ENCODE assay signal across 19 cellular contexts in the genomic region with DNA sequence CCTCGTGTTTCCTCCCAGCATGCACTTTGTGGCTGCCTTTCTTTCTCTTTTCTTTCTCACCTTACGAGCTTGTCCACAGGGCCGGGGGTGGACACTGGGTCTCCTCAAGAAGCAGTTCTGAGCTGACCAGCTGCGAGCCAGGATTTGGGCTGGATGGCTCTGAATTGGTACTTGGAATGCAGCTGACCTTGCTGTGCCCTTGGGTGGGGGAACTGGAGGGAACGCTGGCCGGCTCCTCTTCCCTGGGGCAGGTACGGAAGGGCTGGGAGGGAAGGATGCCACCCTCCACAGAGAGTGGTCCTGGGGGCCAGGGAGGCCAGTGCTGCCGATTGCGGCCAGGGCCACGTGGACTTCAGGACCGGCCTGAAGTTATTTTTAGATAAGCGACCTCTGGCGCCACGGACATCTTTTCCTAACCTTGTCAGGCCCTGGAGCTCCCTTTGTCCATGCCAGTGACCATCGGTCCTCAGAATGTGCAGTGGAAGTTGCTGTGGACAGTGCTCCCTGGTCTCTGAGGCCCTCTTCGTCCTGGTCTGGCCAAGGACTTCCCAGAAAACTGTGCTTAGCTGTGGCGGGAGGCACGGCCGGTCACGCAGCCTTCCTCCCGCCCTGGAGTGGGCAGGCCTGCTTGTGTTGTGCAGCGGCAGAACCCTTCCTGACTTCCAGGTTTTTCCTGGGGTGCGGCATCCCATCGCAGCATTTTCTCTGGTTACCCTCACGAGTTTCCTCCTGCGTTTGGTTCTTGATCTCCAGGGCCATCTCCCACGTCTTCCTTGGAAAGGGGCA. TPM values are rescaled to one million over a fixed set of nuclear protein-coding genes. Genes with fewer than 3 reads are reported as not detected.
DNase-seq lines count a peak whose midpoint lies in the region; ATAC-seq and TF ChIP-seq lines count a peak whose summit lies in the region.
"Had no signal": no experiment of that assay in that cellular context is flagged by ENCODE, and none has a peak within 500 bp of the region (broad histone marks: within the 10 kb centered on the region; RNA-seq: fewer than 3 reads in every experiment).

No MANE protein-coding gene starts in this region.

- no peaks in the 10 kb centered on the region for H3K27me3 ChIP-seq in HUES6 (ENCODE audit: control insufficient read depth, insufficient read depth, low read length)
- H3K27me3 ChIP-seq in iPS-20b (ENCODE audit: insufficient read depth, low read length) = no peaks in the 10 kb centered on the region
- H3K27me3 ChIP-seq in spleen (replicated peaks in 1 of 7) = no peaks in the 10 kb centered on the region
- H3K27me3 ChIP-seq in Caco-2 (replicated peaks; ENCODE audit: control insufficient read depth, insufficient read depth, low read length) = no peaks in the 10 kb centered on the region

- H3K4me1 ChIP-seq in HUES6 (ENCODE audit: control insufficient read depth, insufficient read depth, low read length) (0 out of 2 replicates have a peak, but pooled peaks cover 5% of the 10 kb centered on the region), iPS-20b (ENCODE audit: insufficient read depth, low read length) (no peaks in the 10 kb centered on the region; the same call in 1 of the 2 replicates), spleen (peaks cover 0 to 46% (median 23%) of the 10 kb centered on the region in 6 donors), Caco-2 (no peaks in the 10 kb centered on the region)

- no peaks in the 10 kb centered on the region for H3K9me3 ChIP-seq in HUES6 (ENCODE audit: control insufficient read depth, insufficient read depth, low read depth, low read length)
- no peaks in the 10 kb centered on the region for H3K9me3 ChIP-seq in iPS-20b (ENCODE audit: insufficient read depth, low read depth, low read length)
- no peaks in the 10 kb centered on the region for H3K9me3 ChIP-seq in spleen
- H3K9me3 ChIP-seq in Caco-2 = no peaks in the 10 kb centered on the region

- H3K4me3 Mint-ChIP-seq in activated CD8-positive, alpha-beta memory T cell treated with anti-CD3 and anti-CD28 coated beads, Interleukin-2, amount 10 ng/mL, durations not matched to agents 7 days and 5 days = no peak overlapping the region
- no peak overlapping the region for H3K4me3 Mint-ChIP-seq in Caco-2 (ENCODE audit: unreplicated experiment)
- H3K4me3 Mint-ChIP-seq: activated T-helper 1 cell treated with anti-CD3 and anti-CD28 coated beads, Interleukin-12 subunit alpha, Interleukin-12 subunit beta, Interleukin-2, Interleukin-4 antibody, amounts not matched to agents 30 ng/mL and 10 ng/mL and 1 ng/mL, durations not matched to agents 14 hours and 24 hours and 36 hours; CD8-positive, alpha-beta memory T cell had no signal

- TF ChIP-seq POLR2A in spleen (IDR thresholded peaks at IDR 0.05) = no peak

- H3K4me3 ChIP-seq in HUES6 (ENCODE audit: low read depth, low read length) (no peak overlapping the region), iPS-20b (ENCODE audit: low read length) (no peak overlapping the region), spleen (no peak overlapping the region), Caco-2 (ENCODE audit: low read depth, low read length) (no peak overlapping the region)

- no peaks in the 10 kb centered on the region for H3K9me3 Mint-ChIP-seq in activated CD8-positive, alpha-beta memory T cell treated with anti-CD3 and anti-CD28 coated beads, Interleukin-2, amount 10 ng/mL, durations not matched to agents 7 days and 5 days (ENCODE audit: low read depth)
- no peaks in the 10 kb centered on the region for H3K9me3 Mint-ChIP-seq in Caco-2 (ENCODE audit: unreplicated experiment)
- H3K9me3 Mint-ChIP-seq: activated naive CD4-positive, alpha-beta T cell treated with anti-CD3 and anti-CD28 coated beads, Interleukin-2, amount 50 U/mL, for 72 hours; activated T-helper 1 cell treated with anti-CD3 and anti-CD28 coated beads, Interleukin-12 subunit alpha, Interleukin-12 subunit beta, Interleukin-2, Interleukin-4 antibody, amounts not matched to agents 30 ng/mL and 10 ng/mL and 1 ng/mL, durations not matched to agents 14 hours and 24 hours and 36 hours; CD8-positive, alpha-beta memory T cell had no signal

- WGBS in spleen, 5 donors = 67 to 83% (median 78%) methylated on average over 23 to 27 of the region's 27 CpGs

- POLR2A ChIA-PET in Caco-2 (lab: Charles Lee) = no interaction called here

- DNase-seq in activated CD8-positive, alpha-beta memory T cell treated with anti-CD3 and anti-CD28 coated beads for 24 hours = peak; percentile 41
- no peak for DNase-seq in activated CD8-positive, alpha-beta memory T cell treated with anti-CD3 and anti-CD28 coated beads, Interleukin-2, amount 10 ng/mL, durations not matched to agents 7 days and 5 days
- no peak for DNase-seq in spleen
- DNase-seq in NCI-H1105 (lab: John Stamatoyannopoulos, UW) = no peak
- DNase-seq in Caco-2 = no peak
- no peak for DNase-seq in stimulated activated CD4-positive, alpha-beta T cell treated with anti-CD3 and anti-CD28 coated beads, Interleukin-2, amount 100 ng/mL, for 24 hours
- DNase-seq: 8988T; activated CD4-positive, alpha-beta T cell treated with anti-CD3 and anti-CD28 coated beads for 4 hours; caudate nucleus; NCI-H1048; NCI-H1930; NCI-H69; stimulated activated CD8-positive, alpha-beta memory T cell treated with anti-CD3 and anti-CD28 coated beads, Interleukin-4, amount 100 ng/mL, for 48 hours had no signal

- TF ChIP-seq CTCF in spleen (IDR thresholded peaks at IDR 0.05 in 8 of 11, conservative IDR thresholded peaks at IDR 0.05 in 3 of 11) (no peak), Caco-2 (IDR thresholded peaks at IDR 0.05; ENCODE audit: insufficient read depth in 1 of 2, low read depth in 1 of 2, low read length in 1 of 2, severe bottlenecking in 1 of 2, unreplicated experiment in 1 of 2) (no peak)

- no peak overlapping the region for H3K9ac ChIP-seq in HUES6 (ENCODE audit: low read length)
- H3K9ac ChIP-seq in iPS-20b (ENCODE audit: low read depth, low read length) = 0 out of 2 replicates have a peak overlapping the region, but pooled peaks have one; percentile 2

- H3K36me3 ChIP-seq in HUES6 (ENCODE audit: control insufficient read depth, insufficient read depth, low read length) (peaks cover 37% of the 10 kb centered on the region), iPS-20b (ENCODE audit: insufficient read depth, low read depth, low read length) (peaks cover 21% of the 10 kb centered on the region; the same call in 1 of the 2 replicates), spleen (peaks cover 0 to 80% (median 29%) of the 10 kb centered on the region in 6 donors), Caco-2 (ENCODE audit: control insufficient read depth, insufficient read depth, low read length) (peaks cover 2% of the 10 kb centered on the region)

- H3K27me3 Mint-ChIP-seq in activated CD8-positive, alpha-beta memory T cell treated with anti-CD3 and anti-CD28 coated beads, Interleukin-2, amount 10 ng/mL, durations not matched to agents 7 days and 5 days = no peaks in the 10 kb centered on the region
- no peaks in the 10 kb centered on the region for H3K27me3 Mint-ChIP-seq in Caco-2 (ENCODE audit: insufficient read depth, unreplicated experiment)
- H3K27me3 Mint-ChIP-seq: CD8-positive, alpha-beta memory T cell had no signal

- H3K36me3 Mint-ChIP-seq in activated CD8-positive, alpha-beta memory T cell treated with anti-CD3 and anti-CD28 coated beads, Interleukin-2, amount 10 ng/mL, durations not matched to agents 7 days and 5 days = peaks cover 10% of the 10 kb centered on the region
- H3K36me3 Mint-ChIP-seq in Caco-2 (ENCODE audit: insufficient read depth, unreplicated experiment) = peaks cover 24% of the 10 kb centered on the region
- H3K36me3 Mint-ChIP-seq: activated naive CD4-positive, alpha-beta T cell treated with anti-CD3 and anti-CD28 coated beads, Interleukin-2, amount 50 U/mL, for 72 hours had no signal

- ATAC-seq in activated CD8-positive, alpha-beta memory T cell treated with anti-CD3 and anti-CD28 coated beads, Interleukin-2, amount 10 ng/mL, durations not matched to agents 7 days and 5 days = no peak
- ATAC-seq: activated naive CD4-positive, alpha-beta T cell treated with anti-CD3 and anti-CD28 coated beads, Interleukin-2, amount 50 U/mL, for 72 hours had no signal

- CTCF ChIA-PET in activated CD8-positive, alpha-beta memory T cell treated with anti-CD3 and anti-CD28 coated beads, Interleukin-2, amount 10 ng/mL, durations not matched to agents 7 days and 5 days (lab: Charles Lee) = interaction anchor here (1.4 kb wide), 1 partner anchor 9 kb away, joined by 3 read pairs; no protein-coding TSS in a partner anchor
- CTCF ChIA-PET in Caco-2 (lab: Charles Lee) = no interaction called here

- H3K27ac Mint-ChIP-seq in activated CD8-positive, alpha-beta memory T cell treated with anti-CD3 and anti-CD28 coated beads, Interleukin-2, amount 10 ng/mL, durations not matched to agents 7 days and 5 days = no peak overlapping the region
- H3K27ac Mint-ChIP-seq in Caco-2 (ENCODE audit: unreplicated experiment) = no peak overlapping the region
- H3K27ac Mint-ChIP-seq: activated T-helper 1 cell treated with anti-CD3 and anti-CD28 coated beads, Interleukin-12 subunit alpha, Interleukin-12 subunit beta, Interleukin-2, Interleukin-4 antibody, amounts not matched to agents 30 ng/mL and 10 ng/mL and 1 ng/mL, durations not matched to agents 14 hours and 24 hours and 36 hours; CD8-positive, alpha-beta memory T cell had no signal

- BruUV-seq in Caco-2 (replicated peaks; lab: Mats Ljungman, UMichigan) = no TSS peak

- intact Hi-C loops in spleen (cut with DNase I; ENCODE audit: low total_unique reads) = no loop called here
- intact Hi-C loops in Caco-2 (cut with micrococcal nuclease; ENCODE audit: unreplicated experiment) = no loop called here

- peaks cover 7% of the 10 kb centered on the region for H3K4me1 Mint-ChIP-seq in activated CD8-positive, alpha-beta memory T cell treated with anti-CD3 and anti-CD28 coated beads, Interleukin-2, amount 10 ng/mL, durations not matched to agents 7 days and 5 days
- H3K4me1 Mint-ChIP-seq in Caco-2 (ENCODE audit: low read depth, unreplicated experiment) = no peaks in the 10 kb centered on the region

- H3K27ac ChIP-seq in HUES6 (ENCODE audit: low read depth, low read length) (peak overlapping the region; percentile 13; the same call in 1 of the 2 replicates), iPS-20b (ENCODE audit: low read length) (no peak overlapping the region), spleen (peak overlapping the region in 6 of 8 donors; percentile 32 to 62 (median 44))
- H3K27ac ChIP-seq: HL-60 had no signal

RNA-seq across cellular contexts. Expression of a gene that starts 13.5 kb away (rescaled TPM):
- 10 to 100 TPM; 56.8 to 64.0 TPM for total RNA-seq in activated CD8-positive, alpha-beta memory T cell treated with anti-CD3 and anti-CD28 coated beads, Interleukin-2, amount 10 ng/mL, durations not matched to agents 7 days and 5 days
- 10 to 100 TPM; 11.2 to 28.5 (median 14.0) TPM for total RNA-seq in spleen
- polyA plus RNA-seq in spleen = 1 to 10 TPM in 2 of 3 donors, under 1 TPM in 1; 0.96 to 5.4 (median 2.8) TPM
- total RNA-seq in Caco-2 (2022) = 0.91 and 1.1 TPM in 2 replicates
- polyA plus RNA-seq: CD8-positive, alpha-beta memory T cell had no signal

RNA-seq across cellular contexts. Expression of a gene that starts 36.5 kb away (rescaled TPM):
- 100 to 1,000 TPM in 1 of 2 experiments, 10 to 100 TPM in 1; 81.7 to 101 TPM for total RNA-seq in activated CD8-positive, alpha-beta memory T cell treated with anti-CD3 and anti-CD28 coated beads, Interleukin-2, amount 10 ng/mL, durations not matched to agents 7 days and 5 days
- total RNA-seq in spleen (100 to 1,000 TPM in 3 of 7 donors, 10 to 100 TPM in 4; 74.1 to 106 (median 96.9) TPM), Caco-2 (2022) (101 and 107 TPM in 2 replicates)
- polyA plus RNA-seq in spleen = 100 to 1,000 TPM; 102 to 158 (median 127) TPM
